ENCODE assay signal across 7 cellular contexts in genomic region chr4:82799006-82799881, GRCh38. TPM values are rescaled to one million over a fixed set of nuclear protein-coding genes. Genes with fewer than 3 reads are reported as not detected.
DNase-seq lines count a peak whose midpoint lies in the region; ATAC-seq, FAIRE-seq and TF ChIP-seq lines count a peak whose summit lies in the region.

No MANE protein-coding gene starts in this region.

- CTCF ChIA-PET in GM12878 (lab: Yijun Ruan, JAX): interaction anchor here (0.7 to 1.7 kb wide), 13 partner anchors 10 to 340 kb away, joined by 3 to 6 read pairs (median 3); no protein-coding TSS in a partner anchor
- CTCF ChIA-PET in HepG2 (lab: Yijun Ruan, JAX; ENCODE audit: low intra/inter-chr PET ratio, low total read pairs): no interaction called here

- WGBS in GM12878 (ENCODE audit: insufficient coverage, insufficient replicate concordance, low lambda C conversion rate, missing lambda C conversion rate): 8% methylated on average over 19 of the region's 25 CpGs
- 47% methylated on average over 18 of the region's 25 CpGs for WGBS in HepG2 (ENCODE audit: low lambda C conversion rate)
- WGBS in thymus: 2% methylated on average over 25 of the region's 25 CpGs

- TF ChIP-seq POLR2A in GM12878 (IDR thresholded peaks at IDR 0.05; ENCODE audit: low read depth, low read length): peak; percentile 48
- no peak for TF ChIP-seq POLR2A in HepG2 (IDR thresholded peaks at IDR 0.05; ENCODE audit: insufficient read depth in 1 of 2, low read depth in 2 of 2, low read length in 2 of 2)

- H3K4me3 ChIP-seq in LNCaP clone FGC (ENCODE audit: low read depth, low read length) (peak overlapping the region; percentile 56), GM12878 (peak overlapping the region; percentile 84), HepG2 (replicated peaks in 1 of 3; ENCODE audit: insufficient read depth in 1 of 3, low read depth in 2 of 3, low read length in 3 of 3) (peak overlapping the region in 2 of 3 experiments; percentile 45 to 55; a peak in 2 of 6 replicates), thymus (ENCODE audit: low read length) (peak overlapping the region; percentile 49)

- no peaks in the 10 kb centered on the region for H3K9me3 ChIP-seq in GM12878 (replicated peaks; ENCODE audit: control insufficient read depth, insufficient read depth, low read length)
- no peaks in the 10 kb centered on the region for H3K9me3 ChIP-seq in HepG2 (ENCODE audit: low read length)
- H3K9me3 ChIP-seq in thymus (ENCODE audit: control insufficient read depth): no peaks in the 10 kb centered on the region

- ATAC-seq in GM18498 (IDR thresholded peaks at IDR 0.05; ENCODE audit: unreplicated experiment) (peak; percentile 35), GM12878 (peak; percentile 49), HepG2 (peak; percentile 11; the same call in 1 of the 3 replicates), HG03457 (IDR thresholded peaks at IDR 0.05; ENCODE audit: unreplicated experiment) (no peak)

- TF ChIP-seq RAD21 in GM12878 (IDR thresholded peaks at IDR 0.05; ENCODE audit: insufficient read depth, low read depth, low read length) (no peak), HepG2 (CRISPR knock-in tag; IDR thresholded peaks at IDR 0.05) (no peak)

- intact Hi-C loops in GM12878 (cut with micrococcal nuclease; ENCODE audit: unreplicated experiment) (no loop called here), HepG2 (cut with micrococcal nuclease; ENCODE audit: unreplicated experiment) (no loop called here)

- H3K27ac ChIP-seq in GM12878 (ENCODE audit: control insufficient read depth, insufficient read depth) (no peak overlapping the region; the same call in 1 of the 2 replicates), HepG2 (ENCODE audit: extremely low read length, insufficient read depth, low read length) (no peak overlapping the region), thymus (ENCODE audit: low read depth) (no peak overlapping the region)

- H3K79me2 ChIP-seq in GM12878 (ENCODE audit: control insufficient read depth, insufficient read depth, low read length) (no peaks in the 10 kb centered on the region), HepG2 (ENCODE audit: insufficient read depth, low read length) (no peaks in the 10 kb centered on the region)

- TF ChIP-seq EP300 in GM12878 (IDR thresholded peaks at IDR 0.05; ENCODE audit: borderline replicate concordance in 1 of 2, control insufficient read depth in 1 of 2, low read depth in 2 of 2, low read length in 2 of 2) (no peak), HepG2 (IDR thresholded peaks at IDR 0.05; ENCODE audit: low read depth in 2 of 2, low read length in 2 of 2) (no peak), HepG2 (CRISPR knock-in tag; IDR thresholded peaks at IDR 0.05; ENCODE audit: borderline replicate concordance) (no peak)

- peak overlapping the region; percentile 98 for H3K4me2 ChIP-seq in GM12878 (ENCODE audit: control insufficient read depth, insufficient read depth)
- H3K4me2 ChIP-seq in HepG2 (ENCODE audit: low read depth, low read length): peak overlapping the region; percentile 55

- FAIRE-seq in GM12878 (lab: Jason Lieb, UNC) (peak; percentile 81), HepG2 (lab: Jason Lieb, UNC) (no peak)

- H2AFZ ChIP-seq in GM12878 (ENCODE audit: control insufficient read depth, low read depth, low read length): peak overlapping the region; percentile 69
- no peak overlapping the region for H2AFZ ChIP-seq in HepG2 (ENCODE audit: low read length)

- POLR2A ChIA-PET in GM12878 (lab: Charles Lee): interaction anchor here (1.0 kb wide), 1 partner anchor 21 kb away, joined by 4 read pairs; no protein-coding TSS in a partner anchor
- POLR2A ChIA-PET in HepG2 (lab: Yijun Ruan, JAX): no interaction called here

- no peaks in the 10 kb centered on the region for H4K20me1 ChIP-seq in GM12878 (ENCODE audit: control insufficient read depth, insufficient read depth)
- H4K20me1 ChIP-seq in HepG2 (ENCODE audit: insufficient read depth, low read length): no peaks in the 10 kb centered on the region

- RAD21 ChIA-PET in GM12878 (lab: Charles Lee; ENCODE audit: unreplicated experiment): interaction anchor here (0.7 to 2.3 kb wide), 5 partner anchors 10 to 116 kb away, joined by 3 to 7 read pairs (median 3); no protein-coding TSS in a partner anchor

- H3K9ac ChIP-seq in GM12878 (ENCODE audit: control insufficient read depth, insufficient read depth, low read length) (peak overlapping the region; percentile 54; the same call in 1 of the 2 replicates), HepG2 (ENCODE audit: insufficient read depth, low read depth, low read length) (no peak overlapping the region)

- SMC1A ChIA-PET in GM12878 (lab: Charles Lee; ENCODE audit: uncharacterized antibody, unreplicated experiment): interaction anchor here (0.7 to 2.7 kb wide), 6 partner anchors 13 to 212 kb away, joined by 3 to 13 read pairs (median 3); no protein-coding TSS in a partner anchor

- in situ Hi-C loops in GM12878 (cut with MboI) (no loop called here), HepG2 (cut with HindIII; ENCODE audit: extremely low pct_ligation_motif_present, low pct_unique_long_range_greater_than_20kb) (no loop called here), ACHN (cut with HindIII; ENCODE audit: low pct_ligation_motif_present, low pct_unique_long_range_greater_than_20kb, low sequenced_read_pairs) (no loop called here)

- BruUV-seq in GM12878 (replicated peaks; lab: Mats Ljungman, UMichigan): no TSS peak
- no TSS peak for BruUV-seq in HepG2 (replicated peaks; lab: Mats Ljungman, UMichigan)

- H3K36me3 ChIP-seq in GM12878 (ENCODE audit: control insufficient read depth in 2 of 2, insufficient read depth in 2 of 2, low read length in 1 of 2) (no peaks in the 10 kb centered on the region), HepG2 (replicated peaks in 1 of 2; ENCODE audit: control insufficient read depth in 1 of 2, insufficient read depth in 2 of 2, low read length in 2 of 2) (no peaks in the 10 kb centered on the region), thymus (ENCODE audit: control insufficient read depth, insufficient read depth) (no peaks in the 10 kb centered on the region)

- H3K27me3 ChIP-seq in GM12878 (replicated peaks in 1 of 2; ENCODE audit: control insufficient read depth in 2 of 2, insufficient read depth in 2 of 2, low read length in 1 of 2) (no peaks in the 10 kb centered on the region), HepG2 (ENCODE audit: control insufficient read depth in 1 of 2, insufficient read depth in 2 of 2, low read length in 2 of 2) (peaks cover 5 to 41% of the 10 kb centered on the region in 2 experiments), thymus (ENCODE audit: control insufficient read depth, insufficient read depth) (no peaks in the 10 kb centered on the region)

- H3K4me1 ChIP-seq in GM12878 (ENCODE audit: control insufficient read depth, insufficient read depth, low read length) (peaks cover 9% of the 10 kb centered on the region), HepG2 (ENCODE audit: insufficient read depth, low read length) (no peaks in the 10 kb centered on the region), thymus (ENCODE audit: control insufficient read depth, insufficient read depth, low read length) (peaks cover 9% of the 10 kb centered on the region)

- DNase-seq in LNCaP clone FGC (ENCODE audit: low read depth): peak; percentile 33
- DNase-seq in GM12878 (ENCODE audit: low read depth, low spot score): no peak
- DNase-seq in HepG2 (ENCODE audit: low spot score): no peak
- no peak for DNase-seq in ACHN

- TF ChIP-seq CTCF in LNCaP clone FGC (IDR thresholded peaks at IDR 0.05; ENCODE audit: control insufficient read depth, extremely low read depth, insufficient read depth) (no peak), GM12878 (IDR thresholded peaks at IDR 0.05 in 2 of 3, conservative IDR thresholded peaks at IDR 0.05 in 1 of 3; ENCODE audit: control insufficient read depth in 2 of 3, extremely low read depth in 1 of 3, insufficient read depth in 1 of 3, low read depth in 3 of 3, low read length in 3 of 3) (no peak), HepG2 (CRISPR knock-in tag; IDR thresholded peaks at IDR 0.05) (no peak)

RNA-seq across cellular contexts. Expression of gene SCD5, which starts 0.6 kb away (rescaled TPM):
- 6.5 and 7.1 TPM in 2 replicates for total RNA-seq in GM12878 (2013; cell fraction: nucleolus; rRNA removed)
- total RNA-seq in GM12878 (2014; rRNA removed): 6.3 and 7.9 TPM in 2 replicates
- total RNA-seq in GM12878 (2014; rRNA removed; fragmentation: Illumina TruSeq; extraction: Trizol): 4.0 and 4.5 TPM in 2 replicates
- 5.7 and 6.2 TPM in 2 replicates for total RNA-seq in GM12878 (2021)
- polyA plus RNA-seq in GM12878 (2011; ENCODE audit: low read depth): 1.9 TPM
- polyA plus RNA-seq in GM12878 (2011; rRNA removed): 14.6 and 15.0 TPM in 2 replicates
- 17.8 and 19.1 TPM in 2 replicates for polyA plus RNA-seq in GM12878 (2011; cell fraction: cytosol; rRNA removed)
- 3.8 and 6.8 TPM in 2 replicates for polyA plus RNA-seq in GM12878 (2011; cell fraction: nucleus; rRNA removed)
- polyA plus RNA-seq in GM12878 (2012): 3.6 and 3.8 TPM in 2 replicates
- 4.8 and 5.9 TPM in 2 replicates for polyA plus RNA-seq in GM12878 (2014; fragmentation: Illumina TruSeq; extraction: Trizol)
- 1 to 10 TPM; 2.4 to 3.5 TPM for polyA plus RNA-seq in GM12878 (2014; fragmentation: Nextera tagmentation; extraction: Ambion mirVana)
- 4.0 and 4.5 TPM in 2 replicates for polyA plus RNA-seq in GM12878 (2014; rRNA removed)
- polyA plus RNA-seq in GM12878 (2016; fragmentation: Nextera tagmentation; extraction: Ambion mirVana): 1 to 10 TPM; 2.6 to 3.0 TPM
- 15.6 and 17.9 TPM in 2 replicates for polyA minus RNA-seq in GM12878 (2011; rRNA and poly(A)+ RNA removed)
- 8.2 and 10.0 TPM in 2 replicates for polyA minus RNA-seq in GM12878 (2011; cell fraction: cytosol; rRNA and poly(A)+ RNA removed)
- 4.8 and 10.9 TPM in 2 replicates for polyA minus RNA-seq in GM12878 (2011; cell fraction: nucleus; rRNA and poly(A)+ RNA removed)
- total RNA-seq in HepG2 (2016; rRNA removed; fragmentation: Illumina TruSeq; extraction: Trizol): not detected in 2 replicates
- not detected in 2 replicates for total RNA-seq in HepG2 (2016; cell fraction: cytosol; rRNA removed; fragmentation: Illumina TruSeq; extraction: Trizol; ENCODE audit: low read depth)
- not detected in 2 replicates for total RNA-seq in HepG2 (2016; cell fraction: insoluble cytoplasmic fraction; rRNA removed; fragmentation: Illumina TruSeq; extraction: Trizol)
- total RNA-seq in HepG2 (2016; cell fraction: membrane; rRNA removed; fragmentation: Illumina TruSeq; extraction: Trizol): not detected in 2 replicates
- not detected in 2 replicates for total RNA-seq in HepG2 (2016; cell fraction: nucleus; rRNA removed; fragmentation: Illumina TruSeq; extraction: Trizol)
- not detected in 2 replicates for polyA plus RNA-seq in HepG2 (2011; rRNA removed)
- polyA plus RNA-seq in HepG2 (2011; cell fraction: cytosol; rRNA removed): not detected in 2 replicates
- not detected in 2 replicates for polyA plus RNA-seq in HepG2 (2011; cell fraction: nucleus; rRNA removed)
- polyA plus RNA-seq in HepG2 (2012): not detected in 2 replicates
- polyA plus RNA-seq in HepG2 (2016; cell fraction: cytosol; fragmentation: Illumina TruSeq; extraction: Trizol; ENCODE audit: low read depth): not detected in 2 replicates
- polyA plus RNA-seq in HepG2 (2016; cell fraction: insoluble cytoplasmic fraction; fragmentation: Illumina TruSeq; extraction: Trizol; ENCODE audit: low read depth): not detected in 2 replicates
- polyA plus RNA-seq in HepG2 (2016; cell fraction: membrane; fragmentation: Illumina TruSeq; extraction: Trizol; ENCODE audit: low read depth): not detected in 2 replicates
- polyA plus RNA-seq in HepG2 (2016; cell fraction: nucleus; fragmentation: Illumina TruSeq; extraction: Trizol; ENCODE audit: insufficient read depth, low read depth): 0.15 TPM in 1 of 2 replicates, not detected in the other
- polyA minus RNA-seq in HepG2 (2011; rRNA and poly(A)+ RNA removed; ENCODE audit: low replicate concordance): 1.8 TPM in 1 of 2 replicates, not detected in the other
- polyA minus RNA-seq in HepG2 (2011; cell fraction: cytosol; rRNA and poly(A)+ RNA removed): not detected in 2 replicates
- polyA minus RNA-seq in HepG2 (2011; cell fraction: nucleus; rRNA and poly(A)+ RNA removed): not detected in 2 replicates
- 20.1 TPM for polyA plus RNA-seq in thymus
